11 cellular contexts compared by ENCODE assay signal in the genomic region with DNA sequence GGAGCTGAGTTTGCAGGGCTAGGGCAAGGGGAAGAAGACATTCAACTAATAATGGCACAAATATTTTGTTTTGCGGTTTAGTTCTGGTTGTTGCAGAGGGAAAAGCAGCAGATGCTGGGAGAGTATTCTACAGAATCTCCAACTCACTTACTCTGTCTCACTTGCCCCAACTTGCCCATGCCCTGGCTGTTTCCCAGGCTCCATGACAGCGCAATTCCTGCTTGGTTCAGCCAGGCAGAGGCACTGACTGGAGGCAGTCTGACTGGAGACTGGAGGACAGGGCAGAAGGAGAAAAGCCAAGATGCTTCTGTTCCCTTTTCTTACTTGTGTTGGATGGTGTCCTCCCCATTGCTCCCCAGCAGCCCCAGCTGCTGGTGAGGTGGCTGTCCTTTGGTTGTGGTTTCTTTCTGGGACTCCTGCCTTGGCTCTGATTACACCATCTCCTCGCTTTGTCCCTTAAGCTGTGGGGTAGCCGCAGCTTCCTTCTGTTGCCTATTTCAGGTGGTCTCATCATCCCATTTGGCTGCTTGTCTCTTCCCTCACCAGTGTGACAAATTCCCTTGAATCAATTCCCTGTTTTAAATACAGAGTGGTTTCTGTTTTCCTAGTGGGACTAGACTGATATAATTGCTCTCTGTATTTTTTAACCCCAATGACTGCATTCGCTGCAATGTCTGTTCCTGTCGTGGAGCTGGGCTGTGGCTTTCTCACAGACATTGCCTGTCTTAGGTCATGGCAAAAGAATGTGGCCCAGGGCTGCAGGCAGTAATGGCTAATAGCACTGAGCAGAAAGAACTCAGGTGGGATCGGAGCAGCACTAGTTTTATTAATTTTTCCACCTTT. TPM values are rescaled to one million over a fixed set of nuclear protein-coding genes. Genes with fewer than 3 reads are reported as not detected.
DNase-seq lines count a peak whose midpoint lies in the region; ATAC-seq and TF ChIP-seq lines count a peak whose summit lies in the region.
"Had no signal": no experiment of that assay in that cellular context is flagged by ENCODE, and none has a peak within 500 bp of the region (broad histone marks: within the 10 kb centered on the region; RNA-seq: fewer than 3 reads in every experiment).

No MANE protein-coding gene starts in this region.

- H3K4me1 ChIP-seq in foreskin keratinocyte (peaks cover 41% of the 10 kb centered on the region), smooth muscle cell (ENCODE audit: low read depth) (peaks cover 60% of the 10 kb centered on the region)

- no peaks in the 10 kb centered on the region for H4K20me1 ChIP-seq in smooth muscle cell (ENCODE audit: low read depth)

- DNase-seq in NOMO-1 treated with DMSO at 0.1 percent for 48 hours (lab: John Stamatoyannopoulos, UW; ENCODE audit: unreplicated experiment) = peak; percentile 2
- no peak for DNase-seq in NOMO-1 treated with dmso at 0.1 percent for 144 hours (lab: John Stamatoyannopoulos, UW; ENCODE audit: unreplicated experiment)
- peak; percentile 41 for DNase-seq in SK-MEL-5 (ENCODE audit: low read depth, low spot score)
- DNase-seq in foreskin keratinocyte = peak; percentile 96 to 98
- no peak for DNase-seq in smooth muscle cell (lab: John Stamatoyannopoulos, UW; ENCODE audit: unreplicated experiment)
- DNase-seq in stimulated activated CD4-positive, alpha-beta T cell treated with anti-CD3 and anti-CD28 coated beads, Interleukin-1b, Interleukin-23, amount 100 ng/mL, for 48 hours = no peak
- DNase-seq in NCI-H1930 (lab: John Stamatoyannopoulos, UW) = no peak
- DNase-seq: NCI-H345, nucleus accumbens had no signal

- no peak overlapping the region for H2AFZ ChIP-seq in smooth muscle cell (ENCODE audit: low read depth)

- no peak overlapping the region for H3K4me3 ChIP-seq in smooth muscle cell

- no peaks in the 10 kb centered on the region for H3K9me3 ChIP-seq in smooth muscle cell (replicated peaks; ENCODE audit: low read depth)

- in situ Hi-C loops in SK-MEL-5 (cut with HindIII; ENCODE audit: low pct_unique_long_range_greater_than_20kb, low sequenced_read_pairs) = no loop called here

- H3K27ac ChIP-seq in foreskin keratinocyte (peak overlapping the region; percentile 94), smooth muscle cell (ENCODE audit: low read depth) (peak overlapping the region; percentile 93)

- no peaks in the 10 kb centered on the region for H3K79me2 ChIP-seq in smooth muscle cell (ENCODE audit: low read depth)

- no peaks in the 10 kb centered on the region for H3K36me3 ChIP-seq in smooth muscle cell (ENCODE audit: low read depth)

- peak overlapping the region; percentile 34 for H3K4me2 ChIP-seq in smooth muscle cell

- H3K27me3 ChIP-seq in foreskin keratinocyte (no peaks in the 10 kb centered on the region), smooth muscle cell (ENCODE audit: low read depth) (no peaks in the 10 kb centered on the region)

- H3F3A ChIP-seq in smooth muscle cell (ENCODE audit: low read depth) = peaks cover 8% of the 10 kb centered on the region

- peak; percentile 92 for ATAC-seq in foreskin keratinocyte
- ATAC-seq in GM18502 (IDR thresholded peaks at IDR 0.05; ENCODE audit: poor library complexity, unreplicated experiment) = no peak

- TF ChIP-seq CTCF in foreskin keratinocyte (conservative IDR thresholded peaks at IDR 0.05) (no peak), smooth muscle cell (IDR thresholded peaks at IDR 0.05; ENCODE audit: borderline replicate concordance, insufficient read depth, poor library complexity, severe bottlenecking) (no peak)

- H3K9ac ChIP-seq in smooth muscle cell (ENCODE audit: low read depth) = peak overlapping the region; percentile 89

- WGBS in smooth muscle cell (ENCODE audit: low lambda C conversion rate) = 43% methylated on average over 7 of the region's 7 CpGs

RNA-seq across cellular contexts. Expression of gene RASL11B, which starts 24.2 kb away (rescaled TPM):
- total RNA-seq in SK-MEL-5 (2014; rRNA removed; shearing (Covaris generic)) = 0.05 and 0.32 TPM in 2 replicates
- 0.45 and 1.0 TPM in 2 replicates for polyA plus RNA-seq in SK-MEL-5 (2015; cell fraction: cytosol; rRNA removed)
- 0.37 and 0.93 TPM in 2 replicates for polyA plus RNA-seq in SK-MEL-5 (2015; cell fraction: nucleus; rRNA removed)
- total RNA-seq in foreskin keratinocyte (2.3 and 2.5 TPM in 2 replicates), smooth muscle cell (42.9 and 47.0 TPM in 2 replicates)
- polyA plus RNA-seq in foreskin keratinocyte (1.5 and 2.0 TPM in 2 replicates), smooth muscle cell (44.3 and 59.6 TPM in 2 replicates)
- total RNA-seq: endothelial cell of umbilical vein had no signal

Comparison
In these comparisons a context has a peak if more than half of its experiments do, and no peak if none do; other contexts are left out.
1. DNase-seq: peak in NOMO-1 treated with DMSO at 0.1 percent for 48 hours (single experiment), SK-MEL-5 (single experiment) and foreskin keratinocyte (2 of 2); none in NOMO-1 treated with dmso at 0.1 percent for 144 hours (single experiment), smooth muscle cell (single experiment), stimulated activated CD4-positive, alpha-beta T cell treated with anti-CD3 and anti-CD28 coated beads, Interleukin-1b, Interleukin-23, amount 100 ng/mL, for 48 hours (single experiment) and NCI-H1930 (0 of 2).
2. RNA of gene RASL11B, which starts 24.2 kb away (total RNA-seq): 42.9 to 47.0 TPM in smooth muscle cell; 2.3 to 2.5 TPM in foreskin keratinocyte and 0.05 to 0.32 TPM in SK-MEL-5; every median in the first group is over 10 times any median in the second.